Comparison of ENCODE assay signal across 8 cellular contexts in the genomic region with DNA sequence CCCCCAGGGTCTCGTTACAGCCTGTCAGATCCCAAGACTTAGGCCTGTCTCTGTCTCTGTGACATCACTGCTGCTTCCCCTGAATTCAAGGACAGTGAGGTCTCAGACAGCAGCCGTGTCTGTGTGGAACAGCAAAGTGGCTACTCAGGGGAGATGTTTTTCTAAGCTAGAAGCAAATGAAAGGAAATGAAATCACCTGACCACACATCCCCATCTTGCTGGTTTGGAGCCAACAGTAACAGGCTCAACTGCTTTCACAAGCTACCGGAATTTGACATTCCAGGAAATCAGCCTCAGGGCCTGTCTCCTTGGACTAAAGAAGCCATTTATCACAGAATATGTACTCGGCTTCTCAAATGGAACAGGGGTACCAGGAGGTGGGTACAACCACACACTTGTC.
A peak's percentile ranks its signal among the peaks of the same experiment; 100 is the strongest.
DNase-seq lines count a peak whose midpoint lies in the region; ATAC-seq and TF ChIP-seq lines count a peak whose summit lies in the region.

No MANE protein-coding gene starts in this region.

- peaks cover 4% of the 10 kb centered on the region; the same call in 1 of the 2 replicates for H4K20me1 ChIP-seq in IMR-90 (ENCODE audit: insufficient read depth, low read length)

- TF ChIP-seq CTCF in AG04450 (IDR thresholded peaks at IDR 0.05; ENCODE audit: low read depth, low read length) (no peak), IMR-90 (conservative IDR thresholded peaks at IDR 0.05; ENCODE audit: low read depth, low read length) (no peak)

- H4K8ac ChIP-seq in IMR-90 (ENCODE audit: low read depth in 2 of 2, low read length in 2 of 2) (peak overlapping the region in 1 of 2 experiments; percentile 38; a peak in 1 of 4 replicates), mesendoderm (ENCODE audit: low read depth, low read length) (no peak overlapping the region)

- no peak overlapping the region for H2AFZ ChIP-seq in IMR-90 (replicated peaks; ENCODE audit: low read length, poor library complexity)

- 0 out of 2 replicates have a peak overlapping the region, but pooled peaks have one; percentile 10 for H3K14ac ChIP-seq in IMR-90 (replicated peaks; ENCODE audit: low read depth, low read length)

- no TSS peak for BruUV-seq in IMR-90 (replicated peaks; lab: Mats Ljungman, UMichigan)

- no peaks in the 10 kb centered on the region for H3K79me1 ChIP-seq in IMR-90 (ENCODE audit: low read depth in 1 of 2, low read length in 2 of 2)
- H3K79me1 ChIP-seq in mesendoderm (ENCODE audit: low read length) = no peaks in the 10 kb centered on the region

- POLR2A ChIA-PET in AG04450 (lab: Yijun Ruan, JAX) (no interaction called here), IMR-90 (lab: Charles Lee; ENCODE audit: unreplicated experiment) (no interaction called here)

- H3K18ac ChIP-seq in IMR-90 (ENCODE audit: low read depth, low read length) (no peak overlapping the region), mesendoderm (ENCODE audit: low read length) (no peak overlapping the region)

- peak; percentile 62 for DNase-seq in AG04450 (ENCODE audit: low read depth, low spot score)
- peak; percentile 93 for DNase-seq in IMR-90
- DNase-seq in mesendoderm = peak; percentile 44
- no peak for DNase-seq in activated T-cell treated with anti-CD3 and anti-CD28 coated beads, Interleukin-2, amount 50 U/mL, for 1 hour
- no peak for DNase-seq in activated effector memory CD4-positive, alpha-beta T cell treated with anti-CD3 and anti-CD28 coated beads, Interleukin-2, amount 50 U/mL, for 16 hours

- H4K91ac ChIP-seq in IMR-90 (ENCODE audit: insufficient read depth, low read depth, low read length) = no peak overlapping the region

- H3K27ac ChIP-seq in AG04450 (ENCODE audit: low read depth, low read length) (no peak overlapping the region), IMR-90 (ENCODE audit: insufficient read depth, low read length) (no peak overlapping the region), cingulate gyrus (ENCODE audit: low read depth, low read length) (peak overlapping the region; percentile 20), mesendoderm (ENCODE audit: low read depth, low read length) (no peak overlapping the region)

- peak overlapping the region; percentile 16; the same call in 1 of the 3 replicates for H2BK15ac ChIP-seq in IMR-90 (ENCODE audit: low read depth, low read length)
- H2BK15ac ChIP-seq in mesendoderm (replicated peaks; ENCODE audit: low read depth) = no peak overlapping the region

- no peak overlapping the region for H3K9ac ChIP-seq in IMR-90 (ENCODE audit: low read depth, low read length)
- no peak overlapping the region for H3K9ac ChIP-seq in mesendoderm (ENCODE audit: low read length)

- dilution Hi-C loops in IMR-90 (cut with HindIII; ENCODE audit: low sequenced_read_pairs, unreplicated experiment) = no loop called here

- H3K4me3 ChIP-seq in AG04450 (ENCODE audit: low read depth, low read length) (no peak overlapping the region), IMR-90 (ENCODE audit: insufficient read depth, low read depth, low read length) (no peak overlapping the region), mesendoderm (ENCODE audit: low read length) (no peak overlapping the region)

- no peak overlapping the region for H2BK5ac ChIP-seq in IMR-90 (ENCODE audit: low read depth, low read length, poor library complexity, severe bottlenecking)
- H2BK5ac ChIP-seq in mesendoderm (ENCODE audit: low read length) = no peak overlapping the region

- H3K9me3 ChIP-seq in AG04450 (ENCODE audit: control insufficient read depth, insufficient read depth, low read length) (no peaks in the 10 kb centered on the region), IMR-90 (ENCODE audit: control insufficient read depth, insufficient read depth, low read length) (no peaks in the 10 kb centered on the region)

- WGBS in IMR-90 (ENCODE audit: extremely low coverage in 2 of 2, insufficient read length in 1 of 2), 2 experiments = no CpG with 5 or more reads among the region's 4 CpGs
- no CpG with 5 or more reads among the region's 4 CpGs for WGBS in mesendoderm (ENCODE audit: extremely low coverage, insufficient coverage, low lambda C conversion rate)

- H3K27me3 ChIP-seq in AG04450 (ENCODE audit: control insufficient read depth, insufficient read depth, low read length) (no peaks in the 10 kb centered on the region), IMR-90 (ENCODE audit: control insufficient read depth, insufficient read depth, low read length) (no peaks in the 10 kb centered on the region), mesendoderm (ENCODE audit: insufficient read depth, low read length, poor library complexity) (no peaks in the 10 kb centered on the region)

- intact Hi-C loops in IMR-90 (cut with micrococcal nuclease) = no loop called here

- no peaks in the 10 kb centered on the region for H3K79me2 ChIP-seq in mesendoderm (ENCODE audit: control insufficient read depth, insufficient read depth, low read length)

- H3K4me1 ChIP-seq in IMR-90 (ENCODE audit: control insufficient read depth, insufficient read depth, low read length) (peaks cover 6% of the 10 kb centered on the region), mesendoderm (ENCODE audit: control insufficient read depth, low read depth, low read length) (no peaks in the 10 kb centered on the region)

- no peak overlapping the region for H3K23ac ChIP-seq in IMR-90 (ENCODE audit: low read depth, low read length)
- no peak overlapping the region for H3K23ac ChIP-seq in mesendoderm (ENCODE audit: low read length)

- ATAC-seq in IMR-90 (ENCODE audit: low read depth) (peak; percentile 81), HG02588 (IDR thresholded peaks at IDR 0.05; ENCODE audit: unreplicated experiment) (no peak), HG03442 (IDR thresholded peaks at IDR 0.05; ENCODE audit: unreplicated experiment) (no peak)

- H3K4me2 ChIP-seq in IMR-90 (ENCODE audit: low read depth, low read length) (peak overlapping the region; percentile 10; the same call in 1 of the 2 replicates), mesendoderm (ENCODE audit: low read length) (no peak overlapping the region)

- H2BK120ac ChIP-seq in IMR-90 (ENCODE audit: low read depth, low read length) (no peak overlapping the region), mesendoderm (ENCODE audit: low read depth, low read length) (no peak overlapping the region)

- CTCF ChIA-PET in AG04450 (lab: Charles Lee) (interaction anchor here (2.9 kb wide), 1 partner anchor 197 kb away, joined by 12 read pairs; no protein-coding TSS in a partner anchor), IMR-90 (lab: Yijun Ruan, JAX) (interaction anchor here (1.2 kb wide), 1 partner anchor 16 kb away, joined by 9 read pairs; no protein-coding TSS in a partner anchor)

- H3K56ac ChIP-seq in IMR-90 (ENCODE audit: extremely low read depth, insufficient read depth, low read length) = no peak overlapping the region
- H3K56ac ChIP-seq in mesendoderm (ENCODE audit: low read length) = no peak overlapping the region

- H2AK5ac ChIP-seq in IMR-90 (ENCODE audit: low read depth, low read length) (peak overlapping the region; percentile 84; the same call in 1 of the 2 replicates), mesendoderm (ENCODE audit: low read length) (no peak overlapping the region)

- H2BK20ac ChIP-seq in IMR-90 (ENCODE audit: low read depth, low read length) = no peak overlapping the region

- peaks cover 8% of the 10 kb centered on the region; the same call in 1 of the 2 replicates for H3K9me1 ChIP-seq in IMR-90 (ENCODE audit: insufficient read depth, low read length)

- peak overlapping the region; percentile 32 for H2AK9ac ChIP-seq in IMR-90 (replicated peaks; ENCODE audit: low read depth, low read length, poor library complexity)

- H3K36me3 ChIP-seq in IMR-90 (ENCODE audit: control insufficient read depth, insufficient read depth, low read length) (peaks cover 31% of the 10 kb centered on the region), mesendoderm (ENCODE audit: control insufficient read depth, insufficient read depth, low read length) (peaks cover 16% of the 10 kb centered on the region)

- in situ Hi-C loops in IMR-90 (cut with MboI; ENCODE audit: low sequenced_read_pairs) = no loop called here

- H3K4ac ChIP-seq in IMR-90 (ENCODE audit: low read depth, low read length) (0 out of 2 replicates have a peak overlapping the region, but pooled peaks have one; percentile 22), mesendoderm (ENCODE audit: low read depth, low read length) (no peak overlapping the region)

- no peak for TF ChIP-seq RAD21 in IMR-90 (IDR thresholded peaks at IDR 0.05; ENCODE audit: low read length)

- no peak for TF ChIP-seq POLR2A in IMR-90 (IDR thresholded peaks at IDR 0.05; ENCODE audit: low read depth, low read length)

- H4K5ac ChIP-seq in IMR-90 (ENCODE audit: low read depth, low read length) (no peak overlapping the region), mesendoderm (ENCODE audit: low read length) (no peak overlapping the region)

TF ChIP-seq in IMR-90, 13 proteins besides CTCF, POLR2A, EP300 and RAD21:
- peak; percentile 66 for TF ChIP-seq CEBPB (IDR thresholded peaks at IDR 0.05; ENCODE audit: low read depth, low read length)
- TF ChIP-seq BHLHE40 (IDR thresholded peaks at IDR 0.05; ENCODE audit: low read depth, low read length) = peak; percentile 60; the same call in 1 of the 2 replicates
- TF ChIP-seq, protein P1, sequence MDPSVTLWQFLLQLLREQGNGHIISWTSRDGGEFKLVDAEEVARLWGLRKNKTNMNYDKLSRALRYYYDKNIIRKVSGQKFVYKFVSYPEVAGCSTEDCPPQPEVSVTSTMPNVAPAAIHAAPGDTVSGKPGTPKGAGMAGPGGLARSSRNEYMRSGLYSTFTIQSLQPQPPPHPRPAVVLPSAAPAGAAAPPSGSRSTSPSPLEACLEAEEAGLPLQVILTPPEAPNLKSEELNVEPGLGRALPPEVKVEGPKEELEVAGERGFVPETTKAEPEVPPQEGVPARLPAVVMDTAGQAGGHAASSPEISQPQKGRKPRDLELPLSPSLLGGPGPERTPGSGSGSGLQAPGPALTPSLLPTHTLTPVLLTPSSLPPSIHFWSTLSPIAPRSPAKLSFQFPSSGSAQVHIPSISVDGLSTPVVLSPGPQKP (IDR thresholded peaks at IDR 0.05; ENCODE audit: borderline replicate concordance, low read depth, low read length) = no peak
- TF ChIP-seq, protein P2, sequence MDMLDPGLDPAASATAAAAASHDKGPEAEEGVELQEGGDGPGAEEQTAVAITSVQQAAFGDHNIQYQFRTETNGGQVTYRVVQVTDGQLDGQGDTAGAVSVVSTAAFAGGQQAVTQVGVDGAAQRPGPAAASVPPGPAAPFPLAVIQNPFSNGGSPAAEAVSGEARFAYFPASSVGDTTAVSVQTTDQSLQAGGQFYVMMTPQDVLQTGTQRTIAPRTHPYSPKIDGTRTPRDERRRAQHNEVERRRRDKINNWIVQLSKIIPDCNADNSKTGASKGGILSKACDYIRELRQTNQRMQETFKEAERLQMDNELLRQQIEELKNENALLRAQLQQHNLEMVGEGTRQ (IDR thresholded peaks at IDR 0.05; ENCODE audit: low read depth, low read length) = peak; percentile 67

Comparison
In these comparisons a context has a peak if more than half of its experiments do, and no peak if none do; other contexts are left out.
1. DNase-seq: peak in AG04450 (single experiment), IMR-90 (single experiment) and mesendoderm (single experiment); none in activated T-cell treated with anti-CD3 and anti-CD28 coated beads, Interleukin-2, amount 50 U/mL, for 1 hour (single experiment) and activated effector memory CD4-positive, alpha-beta T cell treated with anti-CD3 and anti-CD28 coated beads, Interleukin-2, amount 50 U/mL, for 16 hours (single experiment).